1 cellular context compared by ENCODE assay signal in genomic region chr5:179763215-179763945, GRCh38.
TF ChIP-seq lines count a peak whose summit lies in the region.

No MANE protein-coding gene starts in this region.

TF ChIP-seq in K562, 482 proteins besides CTCF, POLR2A, EP300 and RAD21 (continued from another document and continues in another):
- TF ChIP-seq ZNF41 (CRISPR knock-in tag; conservative IDR thresholded peaks at IDR 0.05), result no peak
- TF ChIP-seq ZBTB8A (IDR thresholded peaks at IDR 0.05; ENCODE audit: partially characterized antibody), result no peak
- TF ChIP-seq SMAD2 (IDR thresholded peaks at IDR 0.05; ENCODE audit: low read depth, low read length), result no peak
- no peak; the same call in 1 of the 2 replicates for TF ChIP-seq TEAD4 (IDR thresholded peaks at IDR 0.05; ENCODE audit: low read length)
- no peak for TF ChIP-seq TEAD4 (CRISPR knock-in tag; IDR thresholded peaks at IDR 0.05; ENCODE audit: borderline replicate concordance)
- 0 out of 2 replicates have a peak, but pooled peaks have one; percentile 62 for TF ChIP-seq NBN (IDR thresholded peaks at IDR 0.05; ENCODE audit: low read depth)
- TF ChIP-seq FOXJ3 (CRISPR knock-in tag; IDR thresholded peaks at IDR 0.05), result no peak
- no peak for TF ChIP-seq PHB2 (IDR thresholded peaks at IDR 0.05; ENCODE audit: low read depth)
- TF ChIP-seq PHTF2 (CRISPR knock-in tag; IDR thresholded peaks at IDR 0.05), result no peak
- no peak for TF ChIP-seq MBD1 (CRISPR knock-in tag; IDR thresholded peaks at IDR 0.05)
- no peak for TF ChIP-seq MECOM (CRISPR knock-in tag; IDR thresholded peaks at IDR 0.05)
- TF ChIP-seq KLF10 (CRISPR knock-in tag; IDR thresholded peaks at IDR 0.05), result no peak
- no peak for TF ChIP-seq EZH2 (IDR thresholded peaks at IDR 0.05; ENCODE audit: borderline replicate concordance, low read depth, low read length)
- no peak for TF ChIP-seq XRCC3 (IDR thresholded peaks at IDR 0.05)
- no peak for TF ChIP-seq SAP30 (IDR thresholded peaks at IDR 0.05; ENCODE audit: borderline replicate concordance, insufficient read depth, low read depth, low read length, poor library complexity, severe bottlenecking)
- TF ChIP-seq CBX3 (IDR thresholded peaks at IDR 0.05; ENCODE audit: borderline replicate concordance in 1 of 2, low read length in 2 of 2), result no peak
- TF ChIP-seq ZNF318 (IDR thresholded peaks at IDR 0.05; ENCODE audit: borderline replicate concordance in 1 of 2, low read depth in 1 of 2), result no peak
- TF ChIP-seq NFIX (CRISPR knock-in tag; IDR thresholded peaks at IDR 0.05; ENCODE audit: low read depth), result no peak
- no peak; a peak in 1 of 4 replicates for TF ChIP-seq MAZ (CRISPR knock-in tag; conservative IDR thresholded peaks at IDR 0.05 in 1 of 2, IDR thresholded peaks at IDR 0.05 in 1 of 2)
- no peak for TF ChIP-seq ARID3A (IDR thresholded peaks at IDR 0.05; ENCODE audit: borderline replicate concordance, low read depth, low read length)
- TF ChIP-seq SNAPC5 (CRISPR knock-in tag; IDR thresholded peaks at IDR 0.05), result no peak
- TF ChIP-seq ZBTB9 (CRISPR knock-in tag; IDR thresholded peaks at IDR 0.05), result no peak
- TF ChIP-seq HMG20A (CRISPR knock-in tag; conservative IDR thresholded peaks at IDR 0.05), result no peak
- TF ChIP-seq CREB3L1 (IDR thresholded peaks at IDR 0.05; ENCODE audit: borderline replicate concordance, low read depth), result no peak
- TF ChIP-seq BRF2 (IDR thresholded peaks at IDR 0.05; ENCODE audit: borderline replicate concordance, insufficient read depth, insufficient read length), result no peak
- no peak for TF ChIP-seq HDAC1 (IDR thresholded peaks at IDR 0.05)
- TF ChIP-seq ZC3H11A (IDR thresholded peaks at IDR 0.05; ENCODE audit: low read depth, low read length), result no peak
- TF ChIP-seq RBM14 (IDR thresholded peaks at IDR 0.05; ENCODE audit: borderline replicate concordance, insufficient read depth, low read depth, low read length), result no peak
- TF ChIP-seq ZNF263 (CRISPR knock-in tag; IDR thresholded peaks at IDR 0.05; ENCODE audit: borderline replicate concordance), result no peak
- TF ChIP-seq E4F1 (CRISPR knock-in tag; IDR thresholded peaks at IDR 0.05; ENCODE audit: borderline replicate concordance), result no peak
- TF ChIP-seq ZNF408 (CRISPR knock-in tag; IDR thresholded peaks at IDR 0.05; ENCODE audit: low read depth), result no peak
- no peak for TF ChIP-seq U2AF1 (optimal IDR thresholded peaks at IDR 0.05; ENCODE audit: low read depth, low read length)
- TF ChIP-seq ADNP (tag; IDR thresholded peaks at IDR 0.05), result no peak
- TF ChIP-seq MITF (IDR thresholded peaks at IDR 0.05), result no peak
